Comparison of ENCODE assay signal across 16 cellular contexts in the genomic region with DNA sequence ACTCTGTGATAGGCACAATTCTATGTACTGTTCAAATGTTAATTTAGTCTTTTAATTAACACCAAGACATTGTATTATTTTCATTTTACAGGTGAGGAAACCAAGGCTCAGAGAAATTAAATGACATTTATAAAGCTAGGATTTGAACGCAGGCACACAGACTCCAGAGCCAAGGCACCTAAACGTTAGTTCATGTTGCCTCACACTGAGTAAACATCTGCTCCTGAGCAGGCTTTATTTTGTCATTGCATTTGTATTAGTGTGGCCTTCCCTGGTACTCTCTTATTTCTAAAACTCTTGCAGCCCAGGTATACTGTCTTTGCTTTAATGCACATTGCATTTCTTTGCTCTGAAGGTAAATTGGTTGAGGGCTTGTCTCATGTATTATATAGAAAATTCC.
DNase-seq lines count a peak whose midpoint lies in the region; ATAC-seq and TF ChIP-seq lines count a peak whose summit lies in the region.
"Had no signal": no experiment of that assay in that cellular context is flagged by ENCODE, and none has a peak within 500 bp of the region (broad histone marks: within the 10 kb centered on the region; RNA-seq: fewer than 3 reads in every experiment).

No MANE protein-coding gene starts in this region.

- H3K4me3 ChIP-seq in right lobe of liver = no peak overlapping the region
- H3K4me3 ChIP-seq: GM23248 had no signal

- no peaks in the 10 kb centered on the region for H3K27me3 ChIP-seq in right lobe of liver

- H3K4me1 ChIP-seq in right lobe of liver = peaks cover 0 to 12% (median 0%) of the 10 kb centered on the region in 4 donors
- H3K4me1 ChIP-seq: Caco-2 had no signal

- no peaks in the 10 kb centered on the region for H3K36me3 ChIP-seq in right lobe of liver

- DNase-seq in NCI-H69 (lab: John Stamatoyannopoulos, UW) (peak; percentile 69), NCI-H82 treated with DMSO at 0.1 percent for 48 hours (lab: John Stamatoyannopoulos, UW; ENCODE audit: unreplicated experiment) (peak; percentile 27), left lobe of liver (ENCODE audit: low spot score) (no peak), right lobe of liver (no peak), midbrain (lab: John Stamatoyannopoulos, UW) (no peak), NCI-H345 treated with DMSO at 0.1 percent for 48 hours (lab: John Stamatoyannopoulos, UW; ENCODE audit: unreplicated experiment) (no peak), NCI-H446 (lab: John Stamatoyannopoulos, UW) (no peak)
- DNase-seq: C1 segment of cervical spinal cord; Caco-2; CD4-positive, CD25-positive, alpha-beta regulatory T cell; CD8-positive, alpha-beta T cell; DMS153; DND-41; GM23248; H9 had no signal

- TF ChIP-seq CTCF in right lobe of liver (IDR thresholded peaks at IDR 0.05) = no peak

- ATAC-seq in left lobe of liver = peak; percentile 99
- peak; percentile 93 to 99 (median 96) for ATAC-seq in right lobe of liver
- ATAC-seq: CD8-positive, alpha-beta T cell; HCT116 had no signal

- TF ChIP-seq POLR2A in right lobe of liver (IDR thresholded peaks at IDR 0.05) = no peak

- no peaks in the 10 kb centered on the region for H3K9me3 ChIP-seq in right lobe of liver
- H3K9me3 ChIP-seq: Caco-2 had no signal

- WGBS in right lobe of liver (ENCODE audit: insufficient coverage, low coverage, low lambda C conversion rate, missing lambda C conversion rate) = 15% methylated on average over 2 of the region's 2 CpGs

- H3K27ac ChIP-seq in right lobe of liver = no peak overlapping the region
- H3K27ac ChIP-seq: GM23248 had no signal

- intact Hi-C loops in right lobe of liver (cut with DNase I) = no loop called here

Comparison
In these comparisons a context has a peak if more than half of its experiments do, and no peak if none do; other contexts are left out.
1. DNase-seq: peak in NCI-H69 (single experiment) and NCI-H82 treated with DMSO at 0.1 percent for 48 hours (single experiment); none in left lobe of liver (single experiment), right lobe of liver (0 of 3), midbrain (single experiment), NCI-H345 treated with DMSO at 0.1 percent for 48 hours (single experiment) and NCI-H446 (0 of 2).